ENCODE assay signal across 19 cellular contexts in genomic region chr16:27220527-27220926, GRCh38. TPM values are rescaled to one million over a fixed set of nuclear protein-coding genes. Genes with fewer than 3 reads are reported as not detected.
A peak's percentile ranks its signal among the peaks of the same experiment; 100 is the strongest.
DNase-seq lines count a peak whose midpoint lies in the region; ATAC-seq lines count a peak whose summit lies in the region.
"Had no signal": no experiment of that assay in that cellular context is flagged by ENCODE, and none has a peak within 500 bp of the region (broad histone marks: within the 10 kb centered on the region; RNA-seq: fewer than 3 reads in every experiment).

No MANE protein-coding gene starts in this region.

- H3K4me1 ChIP-seq in naive thymus-derived CD4-positive, alpha-beta T cell (ENCODE audit: control insufficient read depth in 2 of 2, insufficient read depth in 2 of 2, low read length in 2 of 2) = no peaks in the 10 kb centered on the region

- no peaks in the 10 kb centered on the region for H3K9me3 Mint-ChIP-seq in activated T-helper 17 cell treated with anti-CD3 and anti-CD28 coated beads, Interleukin-2, amount 50 U/mL, for 72 hours
- no peaks in the 10 kb centered on the region for H3K9me3 Mint-ChIP-seq in naive thymus-derived CD4-positive, alpha-beta T cell
- no peaks in the 10 kb centered on the region for H3K9me3 Mint-ChIP-seq in stimulated activated effector memory CD8-positive, alpha-beta T cell treated with anti-CD3 and anti-CD28 coated beads, Interleukin-12 subunit alpha, Interleukin-12 subunit beta, amount 100 ng/mL, for 72 hours
- no peaks in the 10 kb centered on the region for H3K9me3 Mint-ChIP-seq in naive thymus-derived CD8-positive, alpha-beta T cell

- no peak overlapping the region for H3K27ac ChIP-seq in naive thymus-derived CD4-positive, alpha-beta T cell (ENCODE audit: low read depth, low read length)
- H3K27ac ChIP-seq: A549 had no signal

- CTCF ChIA-PET in naive thymus-derived CD4-positive, alpha-beta T cell (lab: Charles Lee) = no interaction called here

- ATAC-seq in activated T-helper 17 cell treated with anti-CD3 and anti-CD28 coated beads, Interleukin-2, amount 50 U/mL, for 72 hours (replicated peaks) = no peak
- no peak for ATAC-seq in naive thymus-derived CD4-positive, alpha-beta T cell
- ATAC-seq in stimulated activated effector memory CD8-positive, alpha-beta T cell treated with anti-CD3 and anti-CD28 coated beads, Interleukin-12 subunit alpha, Interleukin-12 subunit beta, amount 100 ng/mL, for 72 hours = no peak
- no peak for ATAC-seq in naive thymus-derived CD8-positive, alpha-beta T cell
- ATAC-seq: A549 had no signal

- H3K4me1 Mint-ChIP-seq in activated T-helper 17 cell treated with anti-CD3 and anti-CD28 coated beads, Interleukin-2, amount 50 U/mL, for 72 hours = peaks cover 5% of the 10 kb centered on the region
- peaks cover 2 to 13% (median 6%) of the 10 kb centered on the region in 7 donors for H3K4me1 Mint-ChIP-seq in naive thymus-derived CD4-positive, alpha-beta T cell
- H3K4me1 Mint-ChIP-seq in stimulated activated effector memory CD8-positive, alpha-beta T cell treated with anti-CD3 and anti-CD28 coated beads, Interleukin-12 subunit alpha, Interleukin-12 subunit beta, amount 100 ng/mL, for 72 hours = peaks cover 2% of the 10 kb centered on the region
- peaks cover 3 to 10% (median 8%) of the 10 kb centered on the region in 4 donors for H3K4me1 Mint-ChIP-seq in naive thymus-derived CD8-positive, alpha-beta T cell

- H3K4me3 ChIP-seq in H7 (ENCODE audit: insufficient read depth, low read depth, low read length) = no peak overlapping the region
- no peak overlapping the region for H3K4me3 ChIP-seq in naive thymus-derived CD4-positive, alpha-beta T cell (ENCODE audit: low read length)
- H3K4me3 ChIP-seq: A549 had no signal

- peak overlapping the region; percentile 25 for H3K27ac Mint-ChIP-seq in activated T-helper 17 cell treated with anti-CD3 and anti-CD28 coated beads, Interleukin-2, amount 50 U/mL, for 72 hours
- peak overlapping the region in 5 of 9 donors; percentile 8 to 80 (median 28) for H3K27ac Mint-ChIP-seq in naive thymus-derived CD4-positive, alpha-beta T cell
- peak overlapping the region; percentile 34 for H3K27ac Mint-ChIP-seq in stimulated activated effector memory CD8-positive, alpha-beta T cell treated with anti-CD3 and anti-CD28 coated beads, Interleukin-12 subunit alpha, Interleukin-12 subunit beta, amount 100 ng/mL, for 72 hours
- H3K27ac Mint-ChIP-seq in naive thymus-derived CD8-positive, alpha-beta T cell = peak overlapping the region in 5 of 10 donors; percentile 3 to 8 (median 5)

- no peaks in the 10 kb centered on the region; the same call in none of the 2 replicates for H3K36me3 ChIP-seq in H7 (replicated peaks; ENCODE audit: control insufficient read depth, insufficient read depth, low read length)
- H3K36me3 ChIP-seq in naive thymus-derived CD4-positive, alpha-beta T cell (ENCODE audit: control insufficient read depth in 2 of 3, insufficient read depth in 3 of 3, low read length in 3 of 3) = peaks cover 0 to 82% (median 0%) of the 10 kb centered on the region in 3 experiments
- H3K36me3 ChIP-seq: BE2C had no signal

- peak; percentile 28 for DNase-seq in H7
- no peak for DNase-seq in naive thymus-derived CD4-positive, alpha-beta T cell
- no peak for DNase-seq in stimulated activated effector memory CD8-positive, alpha-beta T cell treated with anti-CD3 and anti-CD28 coated beads, Interleukin-12 subunit alpha, Interleukin-12 subunit beta, amount 100 ng/mL, for 72 hours (ENCODE audit: low spot score in 2 of 2)
- DNase-seq in NCI-H2081 (lab: John Stamatoyannopoulos, UW) = no peak
- no peak for DNase-seq in activated CD4-positive, alpha-beta T cell treated with anti-CD3 and anti-CD28 coated beads, Interleukin-2, amount 50 U/mL, for 4 hours
- DNase-seq in stimulated activated CD4-positive, alpha-beta T cell treated with anti-CD3 and anti-CD28 coated beads, Interleukin-1b, Interleukin-23, amount 100 ng/mL, for 48 hours = no peak
- DNase-seq in naive thymus-derived CD8-positive, alpha-beta T cell = no peak
- DNase-seq: 8988T; ACHN; AML-193; BE2C; Calu3; CD4-positive, alpha-beta memory T cell; COR-L47; DND-41; GOT3; HCEC 1CT had no signal

- peaks cover 24% of the 10 kb centered on the region for H3K36me3 Mint-ChIP-seq in activated T-helper 17 cell treated with anti-CD3 and anti-CD28 coated beads, Interleukin-2, amount 50 U/mL, for 72 hours (ENCODE audit: low read depth)
- H3K36me3 Mint-ChIP-seq in naive thymus-derived CD4-positive, alpha-beta T cell = peaks cover 0 to 32% (median 2%) of the 10 kb centered on the region in 5 donors
- H3K36me3 Mint-ChIP-seq in stimulated activated effector memory CD8-positive, alpha-beta T cell treated with anti-CD3 and anti-CD28 coated beads, Interleukin-12 subunit alpha, Interleukin-12 subunit beta, amount 100 ng/mL, for 72 hours = peaks cover 27% of the 10 kb centered on the region
- H3K36me3 Mint-ChIP-seq in naive thymus-derived CD8-positive, alpha-beta T cell = peaks cover 0 to 35% (median 9%) of the 10 kb centered on the region in 3 donors

- intact Hi-C loops in naive thymus-derived CD4-positive, alpha-beta T cell (cut with micrococcal nuclease) = no loop called here

- POLR2A ChIA-PET in naive thymus-derived CD4-positive, alpha-beta T cell (lab: Charles Lee) = interaction anchor here (0.6 to 8.5 kb wide), 5 partner anchors 9 to 226 kb away, joined by 3 to 48 read pairs (median 4); partner anchors contain the start of gene KDM8
- POLR2A ChIA-PET in naive thymus-derived CD8-positive, alpha-beta T cell (lab: Charles Lee) = interaction anchor here (0.5 to 1.7 kb wide), 3 partner anchors 10 to 49 kb away, joined by 4 to 6 read pairs (median 6); no protein-coding TSS in a partner anchor

- H3K27me3 ChIP-seq in H7 (ENCODE audit: control insufficient read depth, insufficient read depth, low read length) = no peaks in the 10 kb centered on the region
- no peaks in the 10 kb centered on the region for H3K27me3 ChIP-seq in naive thymus-derived CD4-positive, alpha-beta T cell (ENCODE audit: control insufficient read depth in 2 of 2, insufficient read depth in 2 of 2, low read length in 2 of 2)
- H3K27me3 ChIP-seq: BE2C had no signal

- no peaks in the 10 kb centered on the region for H3K9me3 ChIP-seq in naive thymus-derived CD4-positive, alpha-beta T cell (ENCODE audit: control insufficient read depth in 2 of 3, low read length in 3 of 3)
- H3K9me3 ChIP-seq: A549, BE2C had no signal

- H3K27me3 Mint-ChIP-seq in activated T-helper 17 cell treated with anti-CD3 and anti-CD28 coated beads, Interleukin-2, amount 50 U/mL, for 72 hours = no peaks in the 10 kb centered on the region
- H3K27me3 Mint-ChIP-seq in naive thymus-derived CD4-positive, alpha-beta T cell = no peaks in the 10 kb centered on the region
- no peaks in the 10 kb centered on the region for H3K27me3 Mint-ChIP-seq in naive thymus-derived CD8-positive, alpha-beta T cell
- H3K27me3 Mint-ChIP-seq: CD4-positive, alpha-beta memory T cell had no signal

- no peak overlapping the region for H3K4me3 Mint-ChIP-seq in activated T-helper 17 cell treated with anti-CD3 and anti-CD28 coated beads, Interleukin-2, amount 50 U/mL, for 72 hours
- H3K4me3 Mint-ChIP-seq in naive thymus-derived CD4-positive, alpha-beta T cell = no peak overlapping the region
- no peak overlapping the region for H3K4me3 Mint-ChIP-seq in stimulated activated effector memory CD8-positive, alpha-beta T cell treated with anti-CD3 and anti-CD28 coated beads, Interleukin-12 subunit alpha, Interleukin-12 subunit beta, amount 100 ng/mL, for 72 hours
- no peak overlapping the region for H3K4me3 Mint-ChIP-seq in naive thymus-derived CD8-positive, alpha-beta T cell
- H3K4me3 Mint-ChIP-seq: CD4-positive, alpha-beta memory T cell had no signal

RNA-seq across cellular contexts. Expression of gene KDM8, which starts 17.2 kb away (rescaled TPM):
- total RNA-seq in H7 (2014; rRNA removed; shearing (Covaris generic)) = 7.6 and 12.2 TPM in 2 replicates
- 1 to 10 TPM; 7.7 to 9.1 TPM for total RNA-seq in activated T-helper 17 cell treated with anti-CD3 and anti-CD28 coated beads, Interleukin-2, amount 50 U/mL, for 72 hours
- total RNA-seq in naive thymus-derived CD4-positive, alpha-beta T cell = 10 to 100 TPM; 15.6 to 34.4 (median 19.0) TPM
- 10 to 100 TPM in 1 of 2 donors, 1 to 10 TPM in 1; 10.0 to 15.4 TPM for polyA plus RNA-seq in naive thymus-derived CD4-positive, alpha-beta T cell
- 10 to 100 TPM; 27.7 to 35.0 TPM for total RNA-seq in naive thymus-derived CD8-positive, alpha-beta T cell
- 1 to 10 TPM; 3.8 to 6.2 (median 5.6) TPM for polyA plus RNA-seq in naive thymus-derived CD8-positive, alpha-beta T cell

RNA-seq across cellular contexts. Expression of gene NSMCE1, which starts 48.0 kb away (rescaled TPM):
- 22.8 and 24.7 TPM in 2 replicates for total RNA-seq in H7 (2014; rRNA removed; shearing (Covaris generic))
- 10 to 100 TPM; 59.6 to 99.8 TPM for total RNA-seq in activated T-helper 17 cell treated with anti-CD3 and anti-CD28 coated beads, Interleukin-2, amount 50 U/mL, for 72 hours
- total RNA-seq in naive thymus-derived CD4-positive, alpha-beta T cell = 100 to 1,000 TPM in 1 of 5 experiments, 10 to 100 TPM in 4; 45.5 to 106 (median 70.2) TPM
- 100 to 1,000 TPM; 200 to 220 TPM for polyA plus RNA-seq in naive thymus-derived CD4-positive, alpha-beta T cell
- 10 to 100 TPM; 81.8 to 85.0 TPM for total RNA-seq in naive thymus-derived CD8-positive, alpha-beta T cell
- 100 to 1,000 TPM; 177 to 209 (median 185) TPM for polyA plus RNA-seq in naive thymus-derived CD8-positive, alpha-beta T cell
